Comparison of ENCODE assay signal across 1 cellular context in the genomic region with DNA sequence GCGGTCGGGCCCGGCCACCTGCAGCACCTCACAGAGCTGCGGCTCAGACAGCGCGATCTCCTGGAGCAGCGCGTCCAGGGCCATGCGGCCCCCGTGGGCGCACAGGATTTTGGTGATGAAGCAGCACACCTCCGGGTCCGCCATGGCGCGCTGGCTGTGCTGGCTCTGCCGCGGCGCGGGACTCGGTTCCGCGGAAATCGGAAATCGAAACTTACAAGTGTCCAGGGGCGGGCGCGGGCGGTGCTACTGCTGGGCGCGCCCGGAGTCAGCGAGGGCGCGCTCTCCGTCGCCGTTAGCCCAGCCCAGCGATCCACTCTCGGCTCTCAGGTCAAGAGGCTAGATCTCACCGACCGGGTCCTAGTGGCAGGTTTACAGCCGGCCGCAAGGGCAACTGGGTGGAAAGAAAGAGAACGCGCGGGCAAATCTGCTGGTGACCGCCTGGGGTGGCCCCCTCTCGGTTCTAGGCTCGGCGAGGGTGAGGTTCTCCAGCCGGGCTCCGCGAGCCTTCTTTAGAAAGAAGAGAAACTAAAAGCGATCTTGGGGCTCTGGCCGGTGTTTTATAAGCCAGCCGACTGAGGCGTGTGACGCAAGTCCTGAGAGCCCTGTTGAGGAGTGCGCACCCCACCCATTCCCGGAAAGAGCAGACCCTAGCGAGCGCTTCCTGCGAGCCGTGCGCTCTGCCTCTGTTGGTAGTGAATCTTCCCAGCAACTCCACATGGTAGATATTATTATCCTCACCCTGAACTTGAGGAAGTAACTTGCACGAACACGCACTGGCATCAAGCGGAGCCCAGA.
TF ChIP-seq lines count a peak whose summit lies in the region.

Gene ZC3HAV1, minus strand, starts transcription at position 533 of the 795 bp plus-strand sequence. Its CDS starts 389 bp downstream, at position 144.

TF ChIP-seq in WTC11, 78 proteins besides CTCF, POLR2A, EP300 and RAD21 (continued from another document):
- TF ChIP-seq, protein P1, sequence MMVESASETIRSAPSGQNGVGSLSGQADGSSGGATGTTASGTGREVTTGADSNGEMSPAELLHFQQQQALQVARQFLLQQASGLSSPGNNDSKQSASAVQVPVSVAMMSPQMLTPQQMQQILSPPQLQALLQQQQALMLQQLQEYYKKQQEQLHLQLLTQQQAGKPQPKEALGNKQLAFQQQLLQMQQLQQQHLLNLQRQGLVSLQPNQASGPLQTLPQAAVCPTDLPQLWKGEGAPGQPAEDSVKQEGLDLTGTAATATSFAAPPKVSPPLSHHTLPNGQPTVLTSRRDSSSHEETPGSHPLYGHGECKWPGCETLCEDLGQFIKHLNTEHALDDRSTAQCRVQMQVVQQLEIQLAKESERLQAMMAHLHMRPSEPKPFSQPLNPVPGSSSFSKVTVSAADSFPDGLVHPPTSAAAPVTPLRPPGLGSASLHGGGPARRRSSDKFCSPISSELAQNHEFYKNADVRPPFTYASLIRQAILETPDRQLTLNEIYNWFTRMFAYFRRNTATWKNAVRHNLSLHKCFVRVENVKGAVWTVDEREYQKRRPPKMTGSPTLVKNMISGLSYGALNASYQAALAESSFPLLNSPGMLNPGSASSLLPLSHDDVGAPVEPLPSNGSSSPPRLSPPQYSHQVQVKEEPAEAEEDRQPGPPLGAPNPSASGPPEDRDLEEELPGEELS (CRISPR knock-in tag; IDR thresholded peaks at IDR 0.05), result peak; percentile 71; the same call in 1 of the 2 replicates
- TF ChIP-seq CREB1 (CRISPR knock-in tag; IDR thresholded peaks at IDR 0.05), result no peak
- TF ChIP-seq, protein P2, sequence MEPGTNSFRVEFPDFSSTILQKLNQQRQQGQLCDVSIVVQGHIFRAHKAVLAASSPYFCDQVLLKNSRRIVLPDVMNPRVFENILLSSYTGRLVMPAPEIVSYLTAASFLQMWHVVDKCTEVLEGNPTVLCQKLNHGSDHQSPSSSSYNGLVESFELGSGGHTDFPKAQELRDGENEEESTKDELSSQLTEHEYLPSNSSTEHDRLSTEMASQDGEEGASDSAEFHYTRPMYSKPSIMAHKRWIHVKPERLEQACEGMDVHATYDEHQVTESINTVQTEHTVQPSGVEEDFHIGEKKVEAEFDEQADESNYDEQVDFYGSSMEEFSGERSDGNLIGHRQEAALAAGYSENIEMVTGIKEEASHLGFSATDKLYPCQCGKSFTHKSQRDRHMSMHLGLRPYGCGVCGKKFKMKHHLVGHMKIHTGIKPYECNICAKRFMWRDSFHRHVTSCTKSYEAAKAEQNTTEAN (CRISPR knock-in tag; IDR thresholded peaks at IDR 0.05), result no peak
- TF ChIP-seq ZNF263 (CRISPR knock-in tag; IDR thresholded peaks at IDR 0.05; ENCODE audit: low read depth), result 0 out of 2 replicates have a peak, but pooled peaks have one; percentile 43
- TF ChIP-seq, protein P3, sequence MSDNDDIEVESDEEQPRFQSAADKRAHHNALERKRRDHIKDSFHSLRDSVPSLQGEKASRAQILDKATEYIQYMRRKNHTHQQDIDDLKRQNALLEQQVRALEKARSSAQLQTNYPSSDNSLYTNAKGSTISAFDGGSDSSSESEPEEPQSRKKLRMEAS (CRISPR knock-in tag; IDR thresholded peaks at IDR 0.05), result peak; percentile 55; the same call in 1 of the 2 replicates
- TF ChIP-seq, protein P4, sequence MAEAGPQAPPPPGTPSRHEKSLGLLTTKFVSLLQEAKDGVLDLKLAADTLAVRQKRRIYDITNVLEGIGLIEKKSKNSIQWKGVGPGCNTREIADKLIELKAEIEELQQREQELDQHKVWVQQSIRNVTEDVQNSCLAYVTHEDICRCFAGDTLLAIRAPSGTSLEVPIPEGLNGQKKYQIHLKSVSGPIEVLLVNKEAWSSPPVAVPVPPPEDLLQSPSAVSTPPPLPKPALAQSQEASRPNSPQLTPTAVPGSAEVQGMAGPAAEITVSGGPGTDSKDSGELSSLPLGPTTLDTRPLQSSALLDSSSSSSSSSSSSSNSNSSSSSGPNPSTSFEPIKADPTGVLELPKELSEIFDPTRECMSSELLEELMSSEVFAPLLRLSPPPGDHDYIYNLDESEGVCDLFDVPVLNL (CRISPR knock-in tag; IDR thresholded peaks at IDR 0.05; ENCODE audit: borderline replicate concordance, low read depth), result no peak
- TF ChIP-seq, protein P5, sequence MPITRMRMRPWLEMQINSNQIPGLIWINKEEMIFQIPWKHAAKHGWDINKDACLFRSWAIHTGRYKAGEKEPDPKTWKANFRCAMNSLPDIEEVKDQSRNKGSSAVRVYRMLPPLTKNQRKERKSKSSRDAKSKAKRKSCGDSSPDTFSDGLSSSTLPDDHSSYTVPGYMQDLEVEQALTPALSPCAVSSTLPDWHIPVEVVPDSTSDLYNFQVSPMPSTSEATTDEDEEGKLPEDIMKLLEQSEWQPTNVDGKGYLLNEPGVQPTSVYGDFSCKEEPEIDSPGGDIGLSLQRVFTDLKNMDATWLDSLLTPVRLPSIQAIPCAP (CRISPR knock-in tag; IDR thresholded peaks at IDR 0.05), result peak; percentile 55; the same call in 1 of the 2 replicates
- TF ChIP-seq GABPB1 (CRISPR knock-in tag; IDR thresholded peaks at IDR 0.05), result peak; percentile 17; the same call in 1 of the 2 replicates
- peak; percentile 60; the same call in 1 of the 2 replicates for TF ChIP-seq ESRRA (CRISPR knock-in tag; IDR thresholded peaks at IDR 0.05; ENCODE audit: borderline replicate concordance)
TF ChIP-seq in WTC11: peak in this region for 9.
